In genomic region chr7:105935250-105935649, GRCh38 we compare ENCODE assay signal across 2 cellular contexts.
TF ChIP-seq lines count a peak whose summit lies in the region.

No MANE protein-coding gene starts in this region.

TF ChIP-seq in liver, 16 proteins besides CTCF, POLR2A, EP300 and RAD21:
- TF ChIP-seq REST (IDR thresholded peaks at IDR 0.05): no peak
- peak; percentile 43 for TF ChIP-seq MAX (IDR thresholded peaks at IDR 0.05)
- no peak for TF ChIP-seq SP1 (IDR thresholded peaks at IDR 0.05)
- TF ChIP-seq FOXA1 (IDR thresholded peaks at IDR 0.05): no peak
- TF ChIP-seq YY1 (IDR thresholded peaks at IDR 0.05): peak; percentile 37
- no peak for TF ChIP-seq NR2F2 (IDR thresholded peaks at IDR 0.05)
- TF ChIP-seq, protein P1, sequence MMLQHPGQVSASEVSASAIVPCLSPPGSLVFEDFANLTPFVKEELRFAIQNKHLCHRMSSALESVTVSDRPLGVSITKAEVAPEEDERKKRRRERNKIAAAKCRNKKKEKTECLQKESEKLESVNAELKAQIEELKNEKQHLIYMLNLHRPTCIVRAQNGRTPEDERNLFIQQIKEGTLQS (IDR thresholded peaks at IDR 0.05): no peak
- TF ChIP-seq JUND (IDR thresholded peaks at IDR 0.05): no peak
- TF ChIP-seq HNF4G (IDR thresholded peaks at IDR 0.05): no peak
- no peak for TF ChIP-seq FOXA2 (IDR thresholded peaks at IDR 0.05)
- TF ChIP-seq GABPA (IDR thresholded peaks at IDR 0.05 in 1 of 2, conservative IDR thresholded peaks at IDR 0.05 in 1 of 2): no peak
- TF ChIP-seq RXRA (IDR thresholded peaks at IDR 0.05): peak in 1 of 2 donors; percentile 48
- TF ChIP-seq ZBTB33 (IDR thresholded peaks at IDR 0.05): no peak
- no peak for TF ChIP-seq TAF1 (conservative IDR thresholded peaks at IDR 0.05)
- TF ChIP-seq EGR1 (IDR thresholded peaks at IDR 0.05; ENCODE audit: low read depth in 2 of 2): no peak
- peak in 1 of 2 donors; percentile 59 for TF ChIP-seq HNF4A (conservative IDR thresholded peaks at IDR 0.05)

TF ChIP-seq in HepG2, 621 proteins besides CTCF, POLR2A, EP300 and RAD21:
- TF ChIP-seq IRF2 (CRISPR knock-in tag; IDR thresholded peaks at IDR 0.05) (no peak), DNMT3B (CRISPR knock-in tag; conservative IDR thresholded peaks at IDR 0.05) (no peak), ZSCAN31 (CRISPR knock-in tag; IDR thresholded peaks at IDR 0.05; ENCODE audit: low read depth) (no peak), ZNF615 (CRISPR knock-in tag; IDR thresholded peaks at IDR 0.05; ENCODE audit: borderline replicate concordance) (no peak), MLLT10 (CRISPR knock-in tag; IDR thresholded peaks at IDR 0.05) (no peak), SRSF1 (optimal IDR thresholded peaks at IDR 0.05; ENCODE audit: low read depth, low read length) (no peak), HNRNPUL1 (IDR thresholded peaks at IDR 0.05; ENCODE audit: low read depth, low read length) (no peak), TCF7L2 (IDR thresholded peaks at IDR 0.05; ENCODE audit: low read depth, low read length) (no peak), TAF1 (CRISPR knock-in tag; IDR thresholded peaks at IDR 0.05) (no peak), ZNF296 (CRISPR knock-in tag; conservative IDR thresholded peaks at IDR 0.05) (no peak), MYPOP (CRISPR knock-in tag; IDR thresholded peaks at IDR 0.05) (no peak), ZNF333 (CRISPR knock-in tag; IDR thresholded peaks at IDR 0.05; ENCODE audit: borderline replicate concordance) (no peak), ZNF468 (CRISPR knock-in tag; IDR thresholded peaks at IDR 0.05) (no peak), POGK (CRISPR knock-in tag; conservative IDR thresholded peaks at IDR 0.05) (no peak), ZGPAT (CRISPR knock-in tag; IDR thresholded peaks at IDR 0.05) (no peak), MXI1 (IDR thresholded peaks at IDR 0.05; ENCODE audit: borderline replicate concordance, low read depth, low read length) (no peak), ZNF263 (CRISPR knock-in tag; IDR thresholded peaks at IDR 0.05) (no peak), ZSCAN25 (CRISPR knock-in tag; IDR thresholded peaks at IDR 0.05) (no peak)
